ENCODE assay signal across 1 cellular context in genomic region chr2:25054720-25055119, GRCh38.
TF ChIP-seq lines count a peak whose summit lies in the region.

No MANE protein-coding gene starts in this region.

TF ChIP-seq in A549, 52 proteins besides CTCF, POLR2A, EP300 and RAD21 (continued from another document):
- TF ChIP-seq BHLHE40 (IDR thresholded peaks at IDR 0.05; ENCODE audit: low read depth, low read length): no peak
- no peak for TF ChIP-seq TP53 (CRISPR knock-in tag; IDR thresholded peaks at IDR 0.05)
- no peak for TF ChIP-seq CHD4 (IDR thresholded peaks at IDR 0.05; ENCODE audit: borderline replicate concordance)
- TF ChIP-seq MYC (IDR thresholded peaks at IDR 0.05; ENCODE audit: borderline replicate concordance, low read length): no peak
- TF ChIP-seq HDAC2 (IDR thresholded peaks at IDR 0.05): no peak
- no peak for TF ChIP-seq HES2 (IDR thresholded peaks at IDR 0.05)
- TF ChIP-seq BCL3 (IDR thresholded peaks at IDR 0.05): no peak
- no peak for TF ChIP-seq FOSB (CRISPR knock-in tag; IDR thresholded peaks at IDR 0.05)
- TF ChIP-seq JUNB (IDR thresholded peaks at IDR 0.05): no peak
- no peak for TF ChIP-seq SREBF2 (IDR thresholded peaks at IDR 0.05)
- TF ChIP-seq POLR2AphosphoS2 (conservative IDR thresholded peaks at IDR 0.05; ENCODE audit: low read length): no peak
- TF ChIP-seq SMC3 (IDR thresholded peaks at IDR 0.05): no peak
